In the genomic region with DNA sequence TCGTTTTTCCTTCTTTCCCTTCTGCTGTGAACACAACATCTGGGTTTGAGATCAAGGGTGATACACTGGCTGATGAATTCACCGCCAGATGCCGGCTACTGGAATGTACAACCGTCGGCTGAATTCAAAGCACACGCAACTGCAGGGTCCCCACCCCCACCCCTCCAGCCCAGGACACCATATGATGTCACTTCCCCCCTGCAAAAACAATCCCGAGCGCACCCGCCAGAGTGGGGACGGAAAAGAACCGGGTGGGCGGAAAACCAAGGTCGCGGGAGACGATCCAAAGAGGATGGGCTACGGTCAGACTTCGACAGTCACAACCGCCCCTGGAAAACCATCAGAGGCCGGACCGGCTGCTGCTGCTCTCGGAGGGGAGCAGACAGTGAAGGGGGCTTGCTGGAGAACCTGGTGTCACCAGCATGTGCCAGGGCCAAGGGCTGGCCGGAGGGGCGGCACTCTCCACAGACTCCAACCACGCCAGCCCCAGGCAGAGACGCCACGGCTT, we compare ENCODE assay signal across 2 cellular contexts.
TF ChIP-seq lines count a peak whose summit lies in the region.

No MANE protein-coding gene starts in this region.

TF ChIP-seq in liver, 16 proteins besides CTCF, POLR2A, EP300 and RAD21:
- TF ChIP-seq NR2F2 (IDR thresholded peaks at IDR 0.05) (peak; percentile 47), SP1 (IDR thresholded peaks at IDR 0.05) (peak; percentile 12), HNF4G (IDR thresholded peaks at IDR 0.05) (no peak)

TF ChIP-seq in HepG2, 621 proteins besides CTCF, POLR2A, EP300 and RAD21:
- TF ChIP-seq TOPORS (CRISPR knock-in tag; IDR thresholded peaks at IDR 0.05) (no peak), ZNF460 (CRISPR knock-in tag; IDR thresholded peaks at IDR 0.05; ENCODE audit: borderline replicate concordance) (no peak), ZNF282 (IDR thresholded peaks at IDR 0.05; ENCODE audit: partially characterized antibody) (no peak), ZNF432 (CRISPR knock-in tag; IDR thresholded peaks at IDR 0.05; ENCODE audit: borderline replicate concordance) (no peak), JDP2 (CRISPR knock-in tag; IDR thresholded peaks at IDR 0.05; ENCODE audit: borderline replicate concordance) (no peak), ZMYM4 (CRISPR knock-in tag; IDR thresholded peaks at IDR 0.05) (no peak), MED1 (CRISPR knock-in tag; IDR thresholded peaks at IDR 0.05) (no peak), PCBP2 (optimal IDR thresholded peaks at IDR 0.05; ENCODE audit: low read depth, low read length, poor library complexity, severe bottlenecking) (no peak)
- TF ChIP-seq, protein P1, sequence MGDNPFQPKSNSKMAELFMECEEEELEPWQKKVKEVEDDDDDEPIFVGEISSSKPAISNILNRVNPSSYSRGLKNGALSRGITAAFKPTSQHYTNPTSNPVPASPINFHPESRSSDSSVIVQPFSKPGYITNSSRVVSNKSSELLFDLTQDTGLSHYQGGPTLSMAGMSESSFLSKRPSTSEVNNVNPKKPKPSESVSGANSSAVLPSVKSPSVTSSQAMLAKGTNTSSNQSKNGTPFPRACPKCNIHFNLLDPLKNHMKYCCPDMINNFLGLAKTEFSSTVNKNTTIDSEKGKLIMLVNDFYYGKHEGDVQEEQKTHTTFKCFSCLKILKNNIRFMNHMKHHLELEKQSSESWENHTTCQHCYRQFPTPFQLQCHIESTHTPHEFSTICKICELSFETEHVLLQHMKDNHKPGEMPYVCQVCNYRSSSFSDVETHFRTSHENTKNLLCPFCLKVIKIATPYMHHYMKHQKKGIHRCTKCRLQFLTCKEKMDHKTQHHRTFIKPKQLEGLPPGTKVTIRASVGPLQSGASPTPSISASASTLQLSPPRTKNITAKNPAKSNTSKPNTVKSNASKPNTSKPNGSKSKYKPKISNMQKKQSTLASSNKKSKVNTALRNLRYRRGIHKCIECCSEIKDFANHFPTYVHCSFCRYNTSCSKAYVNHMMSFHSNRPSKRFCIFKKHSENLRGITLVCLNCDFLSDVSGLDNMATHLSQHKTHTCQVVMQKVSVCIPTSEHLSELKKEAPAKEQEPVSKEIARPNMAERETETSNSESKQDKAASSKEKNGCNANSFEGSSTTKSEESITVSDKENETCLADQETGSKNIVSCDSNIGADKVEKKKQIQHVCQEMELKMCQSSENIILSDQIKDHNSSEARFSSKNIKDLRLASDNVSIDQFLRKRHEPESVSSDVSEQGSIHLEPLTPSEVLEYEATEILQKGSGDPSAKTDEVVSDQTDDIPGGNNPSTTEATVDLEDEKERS (CRISPR knock-in tag; IDR thresholded peaks at IDR 0.05), result no peak
- TF ChIP-seq, protein P2, sequence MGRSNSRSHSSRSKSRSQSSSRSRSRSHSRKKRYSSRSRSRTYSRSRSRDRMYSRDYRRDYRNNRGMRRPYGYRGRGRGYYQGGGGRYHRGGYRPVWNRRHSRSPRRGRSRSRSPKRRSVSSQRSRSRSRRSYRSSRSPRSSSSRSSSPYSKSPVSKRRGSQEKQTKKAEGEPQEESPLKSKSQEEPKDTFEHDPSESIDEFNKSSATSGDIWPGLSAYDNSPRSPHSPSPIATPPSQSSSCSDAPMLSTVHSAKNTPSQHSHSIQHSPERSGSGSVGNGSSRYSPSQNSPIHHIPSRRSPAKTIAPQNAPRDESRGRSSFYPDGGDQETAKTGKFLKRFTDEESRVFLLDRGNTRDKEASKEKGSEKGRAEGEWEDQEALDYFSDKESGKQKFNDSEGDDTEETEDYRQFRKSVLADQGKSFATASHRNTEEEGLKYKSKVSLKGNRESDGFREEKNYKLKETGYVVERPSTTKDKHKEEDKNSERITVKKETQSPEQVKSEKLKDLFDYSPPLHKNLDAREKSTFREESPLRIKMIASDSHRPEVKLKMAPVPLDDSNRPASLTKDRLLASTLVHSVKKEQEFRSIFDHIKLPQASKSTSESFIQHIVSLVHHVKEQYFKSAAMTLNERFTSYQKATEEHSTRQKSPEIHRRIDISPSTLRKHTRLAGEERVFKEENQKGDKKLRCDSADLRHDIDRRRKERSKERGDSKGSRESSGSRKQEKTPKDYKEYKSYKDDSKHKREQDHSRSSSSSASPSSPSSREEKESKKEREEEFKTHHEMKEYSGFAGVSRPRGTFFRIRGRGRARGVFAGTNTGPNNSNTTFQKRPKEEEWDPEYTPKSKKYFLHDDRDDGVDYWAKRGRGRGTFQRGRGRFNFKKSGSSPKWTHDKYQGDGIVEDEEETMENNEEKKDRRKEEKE (IDR thresholded peaks at IDR 0.05), result no peak
